ENCODE assay signal across 1 cellular context in genomic region chr19:507286-508203, GRCh38.
A peak's percentile ranks its signal among the peaks of the same experiment; 100 is the strongest.
TF ChIP-seq lines count a peak whose summit lies in the region.

Gene TPGS1 (plus strand): TSS chr19:507497. CDS start chr19:507507, 10 bp downstream.

TF ChIP-seq in K562, 482 proteins besides CTCF, POLR2A, EP300 and RAD21 (continued from another document and continues in another):
- TF ChIP-seq PHF21A (IDR thresholded peaks at IDR 0.05; ENCODE audit: borderline replicate concordance, low read depth) (no peak), BRF1 (IDR thresholded peaks at IDR 0.05; ENCODE audit: borderline replicate concordance, extremely low read depth, insufficient read length) (no peak), KDM1A (IDR thresholded peaks at IDR 0.05) (no peak), ZNF586 (CRISPR knock-in tag; conservative IDR thresholded peaks at IDR 0.05) (no peak), VEZF1 (CRISPR knock-in tag; IDR thresholded peaks at IDR 0.05) (peak; percentile 89), ZNF584 (CRISPR knock-in tag; IDR thresholded peaks at IDR 0.05; ENCODE audit: low read depth) (peak; percentile 99), ARID3A (IDR thresholded peaks at IDR 0.05; ENCODE audit: borderline replicate concordance, low read depth, low read length) (no peak), BCOR (IDR thresholded peaks at IDR 0.05) (no peak), POLR2AphosphoS5 (IDR thresholded peaks at IDR 0.05; ENCODE audit: control insufficient read depth, insufficient read depth, low read depth, low read length) (peak; percentile 60; the same call in 1 of the 2 replicates), RBM15 (IDR thresholded peaks at IDR 0.05; ENCODE audit: insufficient read depth, low read length) (no peak), NELFE (IDR thresholded peaks at IDR 0.05; ENCODE audit: insufficient read depth, insufficient read length) (no peak), JUND (IDR thresholded peaks at IDR 0.05; ENCODE audit: borderline replicate concordance, low read depth, low read length) (0 out of 2 replicates have a peak, but pooled peaks have one; percentile 3), JUND (tag; IDR thresholded peaks at IDR 0.05; ENCODE audit: borderline replicate concordance, low read depth, low read length) (no peak; the same call in 1 of the 3 replicates), HDGF (IDR thresholded peaks at IDR 0.05) (no peak), ESRRA (IDR thresholded peaks at IDR 0.05; ENCODE audit: borderline replicate concordance, low read depth) (no peak), CEBPB (tag; IDR thresholded peaks at IDR 0.05) (no peak), TFE3 (CRISPR knock-in tag; IDR thresholded peaks at IDR 0.05) (no peak), L3MBTL2 (IDR thresholded peaks at IDR 0.05) (no peak), RHOXF2B (CRISPR knock-in tag; conservative IDR thresholded peaks at IDR 0.05) (no peak), RBFOX2 (IDR thresholded peaks at IDR 0.05; ENCODE audit: low read depth, low read length) (peak; percentile 90), EWSR1 (IDR thresholded peaks at IDR 0.05; ENCODE audit: borderline replicate concordance, low read depth, partially characterized antibody) (no peak), KAT7 (CRISPR knock-in tag; IDR thresholded peaks at IDR 0.05; ENCODE audit: borderline replicate concordance) (peak; percentile 46; the same call in 1 of the 2 replicates), E4F1 (CRISPR knock-in tag; IDR thresholded peaks at IDR 0.05; ENCODE audit: borderline replicate concordance) (no peak), C11orf30 (IDR thresholded peaks at IDR 0.05; ENCODE audit: low read depth) (peak; percentile 84), ZNF347 (CRISPR knock-in tag; IDR thresholded peaks at IDR 0.05; ENCODE audit: low read depth) (no peak), ZNF407 (IDR thresholded peaks at IDR 0.05; ENCODE audit: low read depth) (no peak), HDAC8 (tag; IDR thresholded peaks at IDR 0.05) (peak; percentile 91), ZC3H4 (CRISPR knock-in tag; IDR thresholded peaks at IDR 0.05; ENCODE audit: borderline replicate concordance) (no peak), RFX1 (IDR thresholded peaks at IDR 0.05) (no peak), ZNF121 (CRISPR knock-in tag; conservative IDR thresholded peaks at IDR 0.05) (no peak), NFATC3 (IDR thresholded peaks at IDR 0.05) (no peak), ILF3 (IDR thresholded peaks at IDR 0.05; ENCODE audit: borderline replicate concordance) (no peak), TCF15 (CRISPR knock-in tag; IDR thresholded peaks at IDR 0.05) (no peak), ZBTB11 (CRISPR knock-in tag; IDR thresholded peaks at IDR 0.05) (peak in 2 of 3 experiments; percentile 16 to 92; a peak in 3 of 6 replicates)
